In genomic region chr15:38563723-38564519, GRCh38 we compare ENCODE assay signal across 8 cellular contexts. TPM values are rescaled to one million over a fixed set of nuclear protein-coding genes. Genes with fewer than 3 reads are reported as not detected.
DNase-seq lines count a peak whose midpoint lies in the region; ATAC-seq, FAIRE-seq and TF ChIP-seq lines count a peak whose summit lies in the region.

No MANE protein-coding gene starts in this region.

- dilution Hi-C loops in IMR-90 (cut with HindIII; ENCODE audit: low sequenced_read_pairs, unreplicated experiment), result no loop called here

- H3K9me3 ChIP-seq in IMR-90 (ENCODE audit: control insufficient read depth, insufficient read depth, low read length), result no peaks in the 10 kb centered on the region
- H3K9me3 ChIP-seq in GM12878 (replicated peaks; ENCODE audit: control insufficient read depth, insufficient read depth, low read length), result no peaks in the 10 kb centered on the region
- H3K9me3 ChIP-seq in iPS-20b (ENCODE audit: insufficient read depth, low read depth, low read length), result no peaks in the 10 kb centered on the region
- no peaks in the 10 kb centered on the region for H3K9me3 ChIP-seq in smooth muscle cell (replicated peaks; ENCODE audit: low read depth)

- TF ChIP-seq POLR2A in IMR-90 (IDR thresholded peaks at IDR 0.05; ENCODE audit: low read depth, low read length), result no peak
- TF ChIP-seq POLR2A in GM12878 (IDR thresholded peaks at IDR 0.05; ENCODE audit: low read depth, low read length), result no peak; the same call in 1 of the 2 replicates

- SMC1A ChIA-PET in GM12878 (lab: Charles Lee; ENCODE audit: uncharacterized antibody, unreplicated experiment), result interaction anchor here (0.6 to 11.9 kb wide), 29 partner anchors 11 to 136 kb away, joined by 3 to 293 read pairs (median 5); no protein-coding TSS in a partner anchor

- RAD21 ChIA-PET in GM12878 (lab: Charles Lee; ENCODE audit: unreplicated experiment), result interaction anchor here (0.6 to 9.6 kb wide), 33 partner anchors 9 to 1549 kb away, joined by 3 to 331 read pairs (median 5); no protein-coding TSS in a partner anchor

- H3K56ac ChIP-seq in IMR-90 (ENCODE audit: extremely low read depth, insufficient read depth, low read length), result no peak overlapping the region

- TF ChIP-seq RAD21 in IMR-90 (IDR thresholded peaks at IDR 0.05; ENCODE audit: low read length), result peak; percentile 53
- peak; percentile 75 for TF ChIP-seq RAD21 in GM12878 (IDR thresholded peaks at IDR 0.05; ENCODE audit: insufficient read depth, low read depth, low read length)

- H3K4me1 ChIP-seq in IMR-90 (ENCODE audit: control insufficient read depth, insufficient read depth, low read length), result peaks cover 5% of the 10 kb centered on the region
- H3K4me1 ChIP-seq in GM12878 (ENCODE audit: control insufficient read depth, insufficient read depth, low read length), result peaks cover 37% of the 10 kb centered on the region
- H3K4me1 ChIP-seq in iPS-20b (ENCODE audit: insufficient read depth, low read length), result no peaks in the 10 kb centered on the region; the same call in 1 of the 2 replicates
- H3K4me1 ChIP-seq in smooth muscle cell (ENCODE audit: low read depth), result no peaks in the 10 kb centered on the region

- H2AFZ ChIP-seq in IMR-90 (replicated peaks; ENCODE audit: low read length, poor library complexity) (peak overlapping the region; percentile 88), GM12878 (ENCODE audit: control insufficient read depth, low read depth, low read length) (peak overlapping the region; percentile 70), smooth muscle cell (ENCODE audit: low read depth) (peak overlapping the region; percentile 77)

- peak; percentile 60 for DNase-seq in EL
- DNase-seq in IMR-90, result peak; percentile 35
- peak; percentile 81 for DNase-seq in T-helper 9 cell
- no peak for DNase-seq in GM12878 (ENCODE audit: low read depth, low spot score)
- DNase-seq in smooth muscle cell (lab: John Stamatoyannopoulos, UW; ENCODE audit: unreplicated experiment), result no peak
- no peak for DNase-seq in NCI-H2029 treated with DMSO at 0.1 percent for 48 hours (lab: John Stamatoyannopoulos, UW)

- H3K9me1 ChIP-seq in IMR-90 (ENCODE audit: insufficient read depth, low read length), result peaks cover 3% of the 10 kb centered on the region; the same call in 1 of the 2 replicates

- H2AK5ac ChIP-seq in IMR-90 (ENCODE audit: low read depth, low read length), result peak overlapping the region; percentile 5; the same call in 1 of the 2 replicates

- POLR2A ChIA-PET in IMR-90 (lab: Charles Lee; ENCODE audit: unreplicated experiment), result no interaction called here
- POLR2A ChIA-PET in GM12878 (lab: Charles Lee), result interaction anchor here (0.8 to 6.3 kb wide), 26 partner anchors 8 to 132 kb away, joined by 3 to 84 read pairs (median 6); no protein-coding TSS in a partner anchor

- BruUV-seq in IMR-90 (replicated peaks; lab: Mats Ljungman, UMichigan) (no TSS peak), GM12878 (replicated peaks; lab: Mats Ljungman, UMichigan) (no TSS peak)

- peak overlapping the region; percentile 31; the same call in 1 of the 2 replicates for H3K9ac ChIP-seq in IMR-90 (ENCODE audit: low read depth, low read length)
- H3K9ac ChIP-seq in GM12878 (ENCODE audit: control insufficient read depth, insufficient read depth, low read length), result peak overlapping the region; percentile 40
- peak overlapping the region; percentile 8; the same call in 1 of the 2 replicates for H3K9ac ChIP-seq in iPS-20b (ENCODE audit: low read depth, low read length)
- H3K9ac ChIP-seq in smooth muscle cell (ENCODE audit: low read depth), result no peak overlapping the region

- no peak overlapping the region for H3K4ac ChIP-seq in IMR-90 (ENCODE audit: low read depth, low read length)

- peaks cover 37% of the 10 kb centered on the region for H3K79me2 ChIP-seq in GM12878 (ENCODE audit: control insufficient read depth, insufficient read depth, low read length)
- H3K79me2 ChIP-seq in smooth muscle cell (ENCODE audit: low read depth), result no peaks in the 10 kb centered on the region

- H2BK20ac ChIP-seq in IMR-90 (ENCODE audit: low read depth, low read length), result no peak overlapping the region

- H3K4me3 ChIP-seq in IMR-90 (ENCODE audit: insufficient read depth, low read depth, low read length), result peak overlapping the region; percentile 52
- H3K4me3 ChIP-seq in GM12878, result peak overlapping the region; percentile 75
- H3K4me3 ChIP-seq in iPS-20b (ENCODE audit: low read length), result peak overlapping the region; percentile 73
- H3K4me3 ChIP-seq in smooth muscle cell, result peak overlapping the region; percentile 73

- intact Hi-C loops in IMR-90 (cut with micrococcal nuclease), result loop anchor here (1.0 to 2.0 kb wide), 2 partner anchors 90 to 119 kb away; no protein-coding TSS in a partner anchor
- intact Hi-C loops in GM12878 (cut with micrococcal nuclease; ENCODE audit: unreplicated experiment), result loop anchor here (1.0 to 5.0 kb wide), 6 partner anchors 59 to 122 kb away; no protein-coding TSS in a partner anchor

- H3K79me1 ChIP-seq in IMR-90 (ENCODE audit: low read depth in 1 of 2, low read length in 2 of 2), result no peaks in the 10 kb centered on the region

- no peak overlapping the region for H2BK5ac ChIP-seq in IMR-90 (ENCODE audit: low read depth, low read length, poor library complexity, severe bottlenecking)

- peak overlapping the region; percentile 65; a peak in 1 of 4 replicates for H4K8ac ChIP-seq in IMR-90 (ENCODE audit: low read depth in 2 of 2, low read length in 2 of 2)

- H3K27ac ChIP-seq in IMR-90 (ENCODE audit: insufficient read depth, low read length), result no peak overlapping the region
- peak overlapping the region; percentile 72 for H3K27ac ChIP-seq in GM12878 (ENCODE audit: control insufficient read depth, insufficient read depth)
- H3K27ac ChIP-seq in iPS-20b (ENCODE audit: low read length), result no peak overlapping the region
- H3K27ac ChIP-seq in smooth muscle cell (ENCODE audit: low read depth), result no peak overlapping the region

- H3K18ac ChIP-seq in IMR-90 (ENCODE audit: low read depth, low read length), result no peak overlapping the region

- no peak overlapping the region for H3K23ac ChIP-seq in IMR-90 (ENCODE audit: low read depth, low read length)

- TF ChIP-seq CTCF in IMR-90 (conservative IDR thresholded peaks at IDR 0.05; ENCODE audit: low read depth, low read length) (peak; percentile 68), GM12878 (IDR thresholded peaks at IDR 0.05 in 2 of 3, conservative IDR thresholded peaks at IDR 0.05 in 1 of 3; ENCODE audit: control insufficient read depth in 2 of 3, extremely low read depth in 1 of 3, insufficient read depth in 1 of 3, low read depth in 3 of 3, low read length in 3 of 3) (peak; percentile 88 to 95 (median 94)), smooth muscle cell (IDR thresholded peaks at IDR 0.05; ENCODE audit: borderline replicate concordance, insufficient read depth, poor library complexity, severe bottlenecking) (peak; percentile 84)

- CTCF ChIA-PET in IMR-90 (lab: Yijun Ruan, JAX) (interaction anchor here (0.8 to 1.6 kb wide), 10 partner anchors 10 to 127 kb away, joined by 3 to 7 read pairs (median 5); no protein-coding TSS in a partner anchor), GM12878 (lab: Yijun Ruan, JAX) (interaction anchor here (0.6 to 10.5 kb wide), 41 partner anchors 9 to 569 kb away, joined by 3 to 276 read pairs (median 6); no protein-coding TSS in a partner anchor)

- in situ Hi-C loops in IMR-90 (cut with MboI; ENCODE audit: low sequenced_read_pairs), result no loop called here
- in situ Hi-C loops in GM12878 (cut with MboI), result loop anchor here (5.0 kb wide), 1 partner anchor 123 kb away; no protein-coding TSS in a partner anchor

- H3K36me3 ChIP-seq in IMR-90 (ENCODE audit: control insufficient read depth, insufficient read depth, low read length) (no peaks in the 10 kb centered on the region), GM12878 (ENCODE audit: control insufficient read depth in 2 of 2, insufficient read depth in 2 of 2, low read length in 1 of 2) (no peaks in the 10 kb centered on the region; a peak in 1 of 4 replicates), iPS-20b (ENCODE audit: insufficient read depth, low read depth, low read length) (no peaks in the 10 kb centered on the region), smooth muscle cell (ENCODE audit: low read depth) (no peaks in the 10 kb centered on the region)

- H3K14ac ChIP-seq in IMR-90 (replicated peaks; ENCODE audit: low read depth, low read length), result 0 out of 2 replicates have a peak overlapping the region, but pooled peaks have one; percentile 61

- no peak overlapping the region; the same call in 1 of the 2 replicates for H2BK120ac ChIP-seq in IMR-90 (ENCODE audit: low read depth, low read length)

- H2AK9ac ChIP-seq in IMR-90 (replicated peaks; ENCODE audit: low read depth, low read length, poor library complexity), result no peak overlapping the region

- H3K4me2 ChIP-seq in IMR-90 (ENCODE audit: low read depth, low read length), result peak overlapping the region; percentile 84
- H3K4me2 ChIP-seq in GM12878 (ENCODE audit: control insufficient read depth, insufficient read depth), result peak overlapping the region; percentile 96
- peak overlapping the region; percentile 98 for H3K4me2 ChIP-seq in smooth muscle cell

- H4K91ac ChIP-seq in IMR-90 (ENCODE audit: insufficient read depth, low read depth, low read length), result no peak overlapping the region; the same call in 1 of the 2 replicates

- no peak for FAIRE-seq in GM12878 (lab: Jason Lieb, UNC)

- peak; percentile 65 for ATAC-seq in GM21528 (IDR thresholded peaks at IDR 0.05; ENCODE audit: low FRiP score, unreplicated experiment)
- peak; percentile 89 for ATAC-seq in IMR-90 (ENCODE audit: low read depth)
- ATAC-seq in GM12878, result peak; percentile 77

- no peak for TF ChIP-seq EP300 in GM12878 (IDR thresholded peaks at IDR 0.05; ENCODE audit: borderline replicate concordance in 1 of 2, control insufficient read depth in 1 of 2, low read depth in 2 of 2, low read length in 2 of 2)

- H4K20me1 ChIP-seq in IMR-90 (ENCODE audit: insufficient read depth, low read length) (no peaks in the 10 kb centered on the region), GM12878 (ENCODE audit: control insufficient read depth, insufficient read depth) (no peaks in the 10 kb centered on the region), smooth muscle cell (ENCODE audit: low read depth) (no peaks in the 10 kb centered on the region)

- no peaks in the 10 kb centered on the region for H3F3A ChIP-seq in smooth muscle cell (ENCODE audit: low read depth)

- H3K27me3 ChIP-seq in IMR-90 (ENCODE audit: control insufficient read depth, insufficient read depth, low read length), result peaks cover 21% of the 10 kb centered on the region
- no peaks in the 10 kb centered on the region for H3K27me3 ChIP-seq in GM12878 (replicated peaks in 1 of 2; ENCODE audit: control insufficient read depth in 2 of 2, insufficient read depth in 2 of 2, low read length in 1 of 2)
- H3K27me3 ChIP-seq in iPS-20b (ENCODE audit: insufficient read depth, low read length), result peaks cover 48% of the 10 kb centered on the region
- H3K27me3 ChIP-seq in smooth muscle cell (ENCODE audit: low read depth), result peaks cover 59% of the 10 kb centered on the region

- 0% methylated on average over 4 of the region's 59 CpGs; no CpG with 5 or more reads in 1 of the 2 experiments for WGBS in IMR-90 (ENCODE audit: extremely low coverage in 2 of 2, insufficient read length in 1 of 2), 2 experiments
- WGBS in GM12878 (ENCODE audit: insufficient coverage, insufficient replicate concordance, low lambda C conversion rate, missing lambda C conversion rate), result under 1% methylated on average over 41 of the region's 59 CpGs
- 21% methylated on average over 32 of the region's 59 CpGs for WGBS in smooth muscle cell (ENCODE audit: low lambda C conversion rate)

- H2BK15ac ChIP-seq in IMR-90 (ENCODE audit: low read depth, low read length), result peak overlapping the region; percentile 55; the same call in 1 of the 3 replicates

- no peak overlapping the region for H4K5ac ChIP-seq in IMR-90 (ENCODE audit: low read depth, low read length)

RNA-seq across cellular contexts. Expression of gene RASGRP1, which starts 0.7 kb away (rescaled TPM):
- 1.9 and 3.2 TPM in 2 replicates for total RNA-seq in IMR-90 (2012; rRNA removed)
- polyA plus RNA-seq in IMR-90 (2012; rRNA removed), result 1.4 TPM in 2 replicates
- 0.43 and 0.60 TPM in 2 replicates for polyA plus RNA-seq in IMR-90 (2012; cell fraction: cytosol; rRNA removed)
- polyA plus RNA-seq in IMR-90 (2012; cell fraction: nucleus; rRNA removed; ENCODE audit: low replicate concordance), result 0.97 and 2.6 TPM in 2 replicates
- total RNA-seq in GM12878 (2013; cell fraction: nucleolus; rRNA removed), result 151 and 158 TPM in 2 replicates
- 27.4 and 31.3 TPM in 2 replicates for total RNA-seq in GM12878 (2014; rRNA removed)
- total RNA-seq in GM12878 (2014; rRNA removed; fragmentation: Illumina TruSeq; extraction: Trizol), result 23.5 and 23.8 TPM in 2 replicates
- total RNA-seq in GM12878 (2021), result 25.5 and 29.3 TPM in 2 replicates
- 5.6 TPM for polyA plus RNA-seq in GM12878 (2011; ENCODE audit: low read depth)
- polyA plus RNA-seq in GM12878 (2011; rRNA removed), result 234 and 259 TPM in 2 replicates
- polyA plus RNA-seq in GM12878 (2011; cell fraction: cytosol; rRNA removed), result 137 and 158 TPM in 2 replicates
- 185 and 295 TPM in 2 replicates for polyA plus RNA-seq in GM12878 (2011; cell fraction: nucleus; rRNA removed)
- 5.8 and 12.5 TPM in 2 replicates for polyA plus RNA-seq in GM12878 (2012)
- 26.0 and 32.7 TPM in 2 replicates for polyA plus RNA-seq in GM12878 (2014; fragmentation: Illumina TruSeq; extraction: Trizol)
- polyA plus RNA-seq in GM12878 (2014; fragmentation: Nextera tagmentation; extraction: Ambion mirVana), result 1 to 10 TPM; 5.6 to 6.2 TPM
- 17.0 and 18.3 TPM in 2 replicates for polyA plus RNA-seq in GM12878 (2014; rRNA removed)
- polyA plus RNA-seq in GM12878 (2016; fragmentation: Nextera tagmentation; extraction: Ambion mirVana), result 10 to 100 TPM in 1 of 2 experiments, 1 to 10 TPM in 1; 9.9 to 13.3 TPM
- 397 and 409 TPM in 2 replicates for polyA minus RNA-seq in GM12878 (2011; rRNA and poly(A)+ RNA removed)
- 114 and 130 TPM in 2 replicates for polyA minus RNA-seq in GM12878 (2011; cell fraction: cytosol; rRNA and poly(A)+ RNA removed)
- polyA minus RNA-seq in GM12878 (2011; cell fraction: nucleus; rRNA and poly(A)+ RNA removed), result 267 and 279 TPM in 2 replicates
- total RNA-seq in smooth muscle cell, result 9.5 and 10.0 TPM in 2 replicates
- polyA plus RNA-seq in smooth muscle cell, result 0.97 and 7.8 TPM in 2 replicates

Comparison
In these comparisons a context has a peak if more than half of its experiments do, and no peak if none do; other contexts are left out.
1. DNase-seq: peak in EL (single experiment), IMR-90 (single experiment) and T-helper 9 cell (single experiment); none in GM12878 (single experiment), smooth muscle cell (single experiment) and NCI-H2029 treated with DMSO at 0.1 percent for 48 hours (single experiment).
2. Peak in every context shown above with its lines, with median percentiles within 50 percentile points of each other: ATAC-seq, H2AFZ ChIP-seq, H3K4me2 ChIP-seq, H3K4me3 ChIP-seq and CTCF ChIP-seq.